Comparison of ENCODE assay signal across 1 cellular context in genomic region chr16:81520151-81520470, GRCh38.
TF ChIP-seq lines count a peak whose summit lies in the region.

No MANE protein-coding gene starts in this region.

TF ChIP-seq in K562, 482 proteins besides CTCF, POLR2A, EP300 and RAD21 (continued from another document):
- TF ChIP-seq RNF219 (CRISPR knock-in tag; IDR thresholded peaks at IDR 0.05): no peak
